Comparison of ENCODE assay signal across 26 cellular contexts in genomic region chr4:169768385-169768784, GRCh38. TPM values are rescaled to one million over a fixed set of nuclear protein-coding genes. Genes with fewer than 3 reads are reported as not detected.
A peak's percentile ranks its signal among the peaks of the same experiment; 100 is the strongest.
DNase-seq lines count a peak whose midpoint lies in the region; ATAC-seq, FAIRE-seq and TF ChIP-seq lines count a peak whose summit lies in the region.
"Had no signal": no experiment of that assay in that cellular context is flagged by ENCODE, and none has a peak within 500 bp of the region (broad histone marks: within the 10 kb centered on the region; RNA-seq: fewer than 3 reads in every experiment).

No MANE protein-coding gene starts in this region.

- intact Hi-C loops in activated CD4-positive, alpha-beta T cell treated with anti-CD3 and anti-CD28 coated beads, Interleukin-2, amount 10 ng/mL, durations not matched to agents 24 days and 14 days (cut with micrococcal nuclease): no loop called here
- intact Hi-C loops in K562 (cut with micrococcal nuclease): no loop called here

- TF ChIP-seq EP300 in K562 (IDR thresholded peaks at IDR 0.05; ENCODE audit: low read length): no peak

- no peaks in the 10 kb centered on the region for H3K9me1 ChIP-seq in K562 (ENCODE audit: control insufficient read depth, insufficient read depth, low read length)

- H3F3A ChIP-seq in neural progenitor cell (ENCODE audit: low read depth): no peaks in the 10 kb centered on the region

- H3K4me1 ChIP-seq in K562 (replicated peaks in 1 of 2; ENCODE audit: control insufficient read depth in 2 of 2, insufficient read depth in 2 of 2, low read length in 2 of 2) (no peaks in the 10 kb centered on the region), neural progenitor cell (no peaks in the 10 kb centered on the region)
- H3K4me1 ChIP-seq: A549, Caco-2 had no signal

- CTCF ChIA-PET in K562 (lab: Yijun Ruan, JAX; ENCODE audit: low intra/inter-chr PET ratio): no interaction called here

- FAIRE-seq in K562 (lab: Jason Lieb, UNC): no peak
- FAIRE-seq: A549, GM12878, GM12892, GM18507 had no signal

- H3K9ac ChIP-seq in K562 (ENCODE audit: insufficient read depth in 1 of 2, low read depth in 2 of 2, low read length in 2 of 2) (no peak overlapping the region), neural progenitor cell (no peak overlapping the region)
- H3K9ac ChIP-seq: BLaER1 treated with 17β-estradiol and CSF1 and Interleukin-3, amounts not matched to agents 10 nM and 100 nM had no signal

- TF ChIP-seq POLR2A in K562 (conservative IDR thresholded peaks at IDR 0.05): no peak

- H3K4me1 Mint-ChIP-seq in activated CD4-positive, alpha-beta T cell treated with anti-CD3 and anti-CD28 coated beads, Interleukin-2, amount 10 ng/mL, durations not matched to agents 24 days and 14 days: no peaks in the 10 kb centered on the region
- H3K4me1 Mint-ChIP-seq in neural progenitor cell: no peaks in the 10 kb centered on the region
- no peaks in the 10 kb centered on the region for H3K4me1 Mint-ChIP-seq in activated T-cell treated with anti-CD3 and anti-CD28 coated beads, Interleukin-2, amount 50 U/mL, for 72 hours (ENCODE audit: low read depth)

- H3K27me3 Mint-ChIP-seq in activated CD4-positive, alpha-beta T cell treated with anti-CD3 and anti-CD28 coated beads, Interleukin-2, amount 10 ng/mL, durations not matched to agents 24 days and 14 days: peaks cover 16% of the 10 kb centered on the region
- H3K27me3 Mint-ChIP-seq in neural progenitor cell (ENCODE audit: insufficient read depth, low read depth): peaks cover 3% of the 10 kb centered on the region
- peaks cover 6% of the 10 kb centered on the region for H3K27me3 Mint-ChIP-seq in activated T-cell treated with anti-CD3 and anti-CD28 coated beads, Interleukin-2, amount 50 U/mL, for 72 hours (ENCODE audit: low read depth)

- DNase-seq in activated CD4-positive, alpha-beta T cell treated with anti-CD3 and anti-CD28 coated beads, Interleukin-2, amount 10 ng/mL, durations not matched to agents 24 days and 14 days: peak; percentile 21
- DNase-seq in activated CD4-positive, alpha-beta T cell treated with anti-CD3 and anti-CD28 coated beads, Interleukin-2, amount 50 U/mL, for 4 hours: no peak
- DNase-seq in K562 (ENCODE audit: extremely low read depth in 1 of 4, low spot score in 3 of 4) (no peak), neural progenitor cell (ENCODE audit: low spot score) (no peak)
- DNase-seq in activated T-cell treated with anti-CD3 and anti-CD28 coated beads, Interleukin-2, amount 50 U/mL, for 72 hours: no peak
- DNase-seq: AML-193; Caco-2; Calu3; CD4-positive, alpha-beta T cell; CD8-positive, alpha-beta T cell; DMS 273 treated with DMSO at 0.1 percent for 48 hours; DMS153; DMS53; DMS79; DND-41; EL; GDM1 had no signal

- H2AFZ ChIP-seq in K562 (ENCODE audit: low read depth, low read length) (no peak overlapping the region), neural progenitor cell (replicated peaks) (peak overlapping the region; percentile 72)

- WGBS in K562 (ENCODE audit: insufficient coverage, low coverage, missing lambda C conversion rate): 0% methylated on average over 3 of the region's 3 CpGs

- H3K79me2 ChIP-seq in K562 (ENCODE audit: control insufficient read depth, insufficient read depth, low read length) (no peaks in the 10 kb centered on the region), neural progenitor cell (ENCODE audit: low read depth) (no peaks in the 10 kb centered on the region)

- H3K36me3 ChIP-seq in K562 (ENCODE audit: control insufficient read depth, insufficient read depth, low read length): no peaks in the 10 kb centered on the region
- H3K36me3 ChIP-seq in neural progenitor cell: no peaks in the 10 kb centered on the region
- H3K36me3 ChIP-seq: BLaER1 treated with 17β-estradiol and CSF1 and Interleukin-3, amounts not matched to agents 10 nM and 100 nM had no signal

- H3K9me3 ChIP-seq in K562 (replicated peaks; ENCODE audit: control insufficient read depth, insufficient read depth, low read depth, low read length) (no peaks in the 10 kb centered on the region), neural progenitor cell (ENCODE audit: low read depth) (no peaks in the 10 kb centered on the region)
- H3K9me3 ChIP-seq: A549, Caco-2 had no signal

- POLR2A ChIA-PET in K562 (lab: Yijun Ruan, JAX): no interaction called here

- no peak overlapping the region for H3K27ac Mint-ChIP-seq in activated CD4-positive, alpha-beta T cell treated with anti-CD3 and anti-CD28 coated beads, Interleukin-2, amount 10 ng/mL, durations not matched to agents 24 days and 14 days
- H3K27ac Mint-ChIP-seq in neural progenitor cell: no peak overlapping the region
- H3K27ac Mint-ChIP-seq in activated T-cell treated with anti-CD3 and anti-CD28 coated beads, Interleukin-2, amount 50 U/mL, for 72 hours: no peak overlapping the region
- H3K27ac Mint-ChIP-seq: B cell; CD4-positive, alpha-beta T cell; CD8-positive, alpha-beta T cell had no signal

- no peaks in the 10 kb centered on the region for H3K9me3 Mint-ChIP-seq in activated CD4-positive, alpha-beta T cell treated with anti-CD3 and anti-CD28 coated beads, Interleukin-2, amount 10 ng/mL, durations not matched to agents 24 days and 14 days
- H3K9me3 Mint-ChIP-seq in neural progenitor cell: no peaks in the 10 kb centered on the region
- H3K9me3 Mint-ChIP-seq in activated T-cell treated with anti-CD3 and anti-CD28 coated beads, Interleukin-2, amount 50 U/mL, for 72 hours: no peaks in the 10 kb centered on the region
- H3K9me3 Mint-ChIP-seq: CD4-positive, alpha-beta T cell; CD8-positive, alpha-beta T cell had no signal

- H3K27me3 ChIP-seq in K562 (ENCODE audit: control insufficient read depth in 2 of 2, insufficient read depth in 2 of 2, low read length in 2 of 2) (no peaks in the 10 kb centered on the region), neural progenitor cell (no peaks in the 10 kb centered on the region)
- H3K27me3 ChIP-seq: BLaER1 treated with 17β-estradiol and CSF1 and Interleukin-3, amounts not matched to agents 10 nM and 100 nM had no signal

- TF ChIP-seq CTCF in K562 (IDR thresholded peaks at IDR 0.05 in 2 of 3, conservative IDR thresholded peaks at IDR 0.05 in 1 of 3; ENCODE audit: insufficient read depth in 2 of 3, low read depth in 1 of 3, low read length in 3 of 3) (no peak), neural progenitor cell (IDR thresholded peaks at IDR 0.05) (no peak)

- ATAC-seq in K562 (0 out of 3 replicates have a peak, but pooled peaks have one; percentile 19), GM21423 (IDR thresholded peaks at IDR 0.05; ENCODE audit: unreplicated experiment) (no peak)
- no peak for ATAC-seq in activated T-cell treated with anti-CD3 and anti-CD28 coated beads, Interleukin-2, amount 50 U/mL, for 72 hours (replicated peaks in 1 of 2)
- ATAC-seq: A549; CD8-positive, alpha-beta T cell; GM12878 had no signal

- no peaks in the 10 kb centered on the region for H3K36me3 Mint-ChIP-seq in activated CD4-positive, alpha-beta T cell treated with anti-CD3 and anti-CD28 coated beads, Interleukin-2, amount 10 ng/mL, durations not matched to agents 24 days and 14 days (ENCODE audit: low read depth)
- H3K36me3 Mint-ChIP-seq in neural progenitor cell: no peaks in the 10 kb centered on the region
- no peaks in the 10 kb centered on the region for H3K36me3 Mint-ChIP-seq in activated T-cell treated with anti-CD3 and anti-CD28 coated beads, Interleukin-2, amount 50 U/mL, for 72 hours (ENCODE audit: insufficient read depth in 2 of 2)
- H3K36me3 Mint-ChIP-seq: CD8-positive, alpha-beta T cell had no signal

- H3K4me3 ChIP-seq in K562 (no peak overlapping the region), neural progenitor cell (no peak overlapping the region)
- H3K4me3 ChIP-seq: A549; BLaER1 treated with 17β-estradiol and CSF1 and Interleukin-3, amounts not matched to agents 10 nM and 100 nM; GM12878 had no signal

- in situ Hi-C loops in K562 (cut with MboI): no loop called here

- BruUV-seq in K562 (replicated peaks; lab: Mats Ljungman, UMichigan): no TSS peak

- no peak overlapping the region for H3K4me3 Mint-ChIP-seq in activated CD4-positive, alpha-beta T cell treated with anti-CD3 and anti-CD28 coated beads, Interleukin-2, amount 10 ng/mL, durations not matched to agents 24 days and 14 days
- H3K4me3 Mint-ChIP-seq in neural progenitor cell: no peak overlapping the region
- no peak overlapping the region for H3K4me3 Mint-ChIP-seq in activated T-cell treated with anti-CD3 and anti-CD28 coated beads, Interleukin-2, amount 50 U/mL, for 72 hours
- H3K4me3 Mint-ChIP-seq: B cell; CD4-positive, alpha-beta T cell; CD8-positive, alpha-beta T cell had no signal

- H3K27ac ChIP-seq in K562 (ENCODE audit: extremely low read depth, low read depth, low read length) (no peak overlapping the region), neural progenitor cell (no peak overlapping the region)
- H3K27ac ChIP-seq: 22Rv1; A549; BLaER1 treated with 17β-estradiol and CSF1 and Interleukin-3, amounts not matched to agents 10 nM and 100 nM; C4-2B had no signal

- no peak for TF ChIP-seq RAD21 in K562 (CRISPR knock-in tag; conservative IDR thresholded peaks at IDR 0.05 in 1 of 2, IDR thresholded peaks at IDR 0.05 in 1 of 2)

- H3K4me2 ChIP-seq in K562 (ENCODE audit: insufficient read depth, low read length) (no peak overlapping the region), neural progenitor cell (no peak overlapping the region)
- H3K4me2 ChIP-seq: A549; BLaER1 treated with 17β-estradiol and CSF1 and Interleukin-3, amounts not matched to agents 10 nM and 100 nM had no signal

- no peaks in the 10 kb centered on the region for H4K20me1 ChIP-seq in K562 (replicated peaks; ENCODE audit: control insufficient read depth, insufficient read depth, low read length)
- no peaks in the 10 kb centered on the region for H4K20me1 ChIP-seq in neural progenitor cell (ENCODE audit: low read depth)
- H4K20me1 ChIP-seq: BLaER1 treated with 17β-estradiol and CSF1 and Interleukin-3, amounts not matched to agents 10 nM and 100 nM had no signal

RNA-seq across cellular contexts. Expression of gene HPF1, which starts 10.6 kb away (rescaled TPM):
- total RNA-seq in activated CD4-positive, alpha-beta T cell treated with anti-CD3 and anti-CD28 coated beads, Interleukin-2, amount 10 ng/mL, durations not matched to agents 24 days and 14 days: 18.8 and 34.0 TPM in 2 replicates
- total RNA-seq in K562 (2011; cell fraction: chromatin; rRNA removed; ENCODE audit: low replicate concordance): 4.9 and 15.6 TPM in 2 replicates
- 1.1 and 3.2 TPM in 2 replicates for total RNA-seq in K562 (2011; cell fraction: nucleolus; rRNA removed)
- 5.1 and 8.9 TPM in 2 replicates for total RNA-seq in K562 (2011; cell fraction: nucleoplasm; rRNA removed)
- total RNA-seq in K562 (2014; rRNA removed): 21.2 and 21.7 TPM in 2 replicates
- 41.7 and 46.6 TPM in 2 replicates for total RNA-seq in K562 (2014; rRNA removed; fragmentation: Illumina TruSeq; extraction: Trizol)
- total RNA-seq in K562 (2015; rRNA removed; fragmentation: Illumina TruSeq; extraction: Trizol): 40.3 and 44.3 TPM in 2 replicates
- 31.1 and 31.6 TPM in 2 replicates for total RNA-seq in K562 (2021)
- polyA plus RNA-seq in K562 (2011; rRNA removed): 24.2 and 31.5 TPM in 2 replicates
- 4.9 and 11.9 TPM in 2 replicates for polyA plus RNA-seq in K562 (2011; cell fraction: cytosol; rRNA removed)
- 2.8 and 4.7 TPM in 2 replicates for polyA plus RNA-seq in K562 (2011; cell fraction: nucleus; rRNA removed)
- 36.7 and 37.8 TPM in 2 replicates for polyA plus RNA-seq in K562 (2012)
- polyA plus RNA-seq in K562 (2014; fragmentation: Illumina TruSeq; extraction: Trizol): 49.9 and 89.4 TPM in 2 replicates
- 10 to 100 TPM; 33.5 to 35.2 TPM for polyA plus RNA-seq in K562 (2014; fragmentation: Nextera tagmentation; extraction: Ambion mirVana)
- polyA plus RNA-seq in K562 (2014; rRNA removed): 36.8 and 37.2 TPM in 2 replicates
- 12.4 and 16.5 TPM in 2 replicates for polyA minus RNA-seq in K562 (2011; rRNA and poly(A)+ RNA removed)
- 6.3 and 6.4 TPM in 2 replicates for polyA minus RNA-seq in K562 (2011; cell fraction: cytosol; rRNA and poly(A)+ RNA removed)
- polyA minus RNA-seq in K562 (2011; cell fraction: nucleus; rRNA and poly(A)+ RNA removed): 2.7 and 7.0 TPM in 2 replicates
- 90.1 and 131 TPM in 2 replicates for total RNA-seq in neural progenitor cell (ENCODE audit: low replicate concordance)
- 10 to 100 TPM; 32.7 to 34.0 TPM for total RNA-seq in activated T-cell treated with anti-CD3 and anti-CD28 coated beads, Interleukin-2, amount 50 U/mL, for 72 hours
